ENCODE assay signal across 1 cellular context in genomic region chr3:194573680-194574437, GRCh38.
TF ChIP-seq lines count a peak whose summit lies in the region.

No MANE protein-coding gene starts in this region.

TF ChIP-seq in HepG2, 621 proteins besides CTCF, POLR2A, EP300 and RAD21 (continued from another document):
- TF ChIP-seq, protein P1, sequence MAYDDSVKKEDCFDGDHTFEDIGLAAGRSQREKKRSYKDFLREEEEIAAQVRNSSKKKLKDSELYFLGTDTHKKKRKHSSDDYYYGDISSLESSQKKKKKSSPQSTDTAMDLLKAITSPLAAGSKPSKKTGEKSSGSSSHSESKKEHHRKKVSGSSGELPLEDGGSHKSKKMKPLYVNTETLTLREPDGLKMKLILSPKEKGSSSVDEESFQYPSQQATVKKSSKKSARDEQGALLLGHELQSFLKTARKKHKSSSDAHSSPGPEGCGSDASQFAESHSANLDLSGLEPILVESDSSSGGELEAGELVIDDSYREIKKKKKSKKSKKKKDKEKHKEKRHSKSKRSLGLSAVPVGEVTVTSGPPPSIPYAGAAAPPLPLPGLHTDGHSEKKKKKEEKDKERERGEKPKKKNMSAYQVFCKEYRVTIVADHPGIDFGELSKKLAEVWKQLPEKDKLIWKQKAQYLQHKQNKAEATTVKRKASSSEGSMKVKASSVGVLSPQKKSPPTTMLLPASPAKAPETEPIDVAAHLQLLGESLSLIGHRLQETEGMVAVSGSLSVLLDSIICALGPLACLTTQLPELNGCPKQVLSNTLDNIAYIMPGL (CRISPR knock-in tag; IDR thresholded peaks at IDR 0.05; ENCODE audit: borderline replicate concordance in 1 of 2, low read depth in 1 of 2), result 0 out of 4 replicates have a peak, but pooled peaks of 1 of the 2 experiments have one; percentile 23
- TF ChIP-seq, protein P2, sequence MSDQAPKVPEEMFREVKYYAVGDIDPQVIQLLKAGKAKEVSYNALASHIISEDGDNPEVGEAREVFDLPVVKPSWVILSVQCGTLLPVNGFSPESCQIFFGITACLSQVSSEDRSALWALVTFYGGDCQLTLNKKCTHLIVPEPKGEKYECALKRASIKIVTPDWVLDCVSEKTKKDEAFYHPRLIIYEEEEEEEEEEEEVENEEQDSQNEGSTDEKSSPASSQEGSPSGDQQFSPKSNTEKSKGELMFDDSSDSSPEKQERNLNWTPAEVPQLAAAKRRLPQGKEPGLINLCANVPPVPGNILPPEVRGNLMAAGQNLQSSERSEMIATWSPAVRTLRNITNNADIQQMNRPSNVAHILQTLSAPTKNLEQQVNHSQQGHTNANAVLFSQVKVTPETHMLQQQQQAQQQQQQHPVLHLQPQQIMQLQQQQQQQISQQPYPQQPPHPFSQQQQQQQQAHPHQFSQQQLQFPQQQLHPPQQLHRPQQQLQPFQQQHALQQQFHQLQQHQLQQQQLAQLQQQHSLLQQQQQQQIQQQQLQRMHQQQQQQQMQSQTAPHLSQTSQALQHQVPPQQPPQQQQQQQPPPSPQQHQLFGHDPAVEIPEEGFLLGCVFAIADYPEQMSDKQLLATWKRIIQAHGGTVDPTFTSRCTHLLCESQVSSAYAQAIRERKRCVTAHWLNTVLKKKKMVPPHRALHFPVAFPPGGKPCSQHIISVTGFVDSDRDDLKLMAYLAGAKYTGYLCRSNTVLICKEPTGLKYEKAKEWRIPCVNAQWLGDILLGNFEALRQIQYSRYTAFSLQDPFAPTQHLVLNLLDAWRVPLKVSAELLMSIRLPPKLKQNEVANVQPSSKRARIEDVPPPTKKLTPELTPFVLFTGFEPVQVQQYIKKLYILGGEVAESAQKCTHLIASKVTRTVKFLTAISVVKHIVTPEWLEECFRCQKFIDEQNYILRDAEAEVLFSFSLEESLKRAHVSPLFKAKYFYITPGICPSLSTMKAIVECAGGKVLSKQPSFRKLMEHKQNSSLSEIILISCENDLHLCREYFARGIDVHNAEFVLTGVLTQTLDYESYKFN (CRISPR knock-in tag; conservative IDR thresholded peaks at IDR 0.05), result peak; percentile 25; the same call in 1 of the 2 replicates
- TF ChIP-seq ZFX (CRISPR knock-in tag; IDR thresholded peaks at IDR 0.05; ENCODE audit: low read depth) (peak; percentile 41; the same call in 1 of the 2 replicates), ZFP91 (CRISPR knock-in tag; IDR thresholded peaks at IDR 0.05; ENCODE audit: borderline replicate concordance) (no peak)
